ENCODE assay signal across 21 cellular contexts in genomic region chr7:76133164-76133775, GRCh38.
DNase-seq lines count a peak whose midpoint lies in the region; ATAC-seq and TF ChIP-seq lines count a peak whose summit lies in the region.
"Had no signal": no experiment of that assay in that cellular context is flagged by ENCODE, and none has a peak within 500 bp of the region (broad histone marks: within the 10 kb centered on the region; RNA-seq: fewer than 3 reads in every experiment).

No MANE protein-coding gene starts in this region.

- no peaks in the 10 kb centered on the region for H3K27me3 ChIP-seq in Karpas-422 (ENCODE audit: low read length)
- H3K27me3 ChIP-seq in right lobe of liver = no peaks in the 10 kb centered on the region

- no peaks in the 10 kb centered on the region for H3K9me2 ChIP-seq in Karpas-422 (replicated peaks; ENCODE audit: insufficient read depth, low read length)

- peak; percentile 62 for ATAC-seq in activated CD4-positive, alpha-beta T cell treated with anti-CD3 and anti-CD28 coated beads for 36 hours
- peak; percentile 50 to 63 (median 62) for ATAC-seq in right lobe of liver
- ATAC-seq: GM12878, GM23338, left cardiac atrium had no signal

- peak overlapping the region; percentile 33 for H3K4me3 Mint-ChIP-seq in activated CD4-positive, alpha-beta T cell treated with anti-CD3 and anti-CD28 coated beads for 36 hours
- H3K4me3 Mint-ChIP-seq: GM23338 had no signal

- intact Hi-C loops in activated CD4-positive, alpha-beta T cell treated with anti-CD3 and anti-CD28 coated beads for 36 hours (cut with DNase I, micrococcal nuclease) = loop anchor here (1.0 to 10.0 kb wide), 3 partner anchors 10 to 268 kb away; partner anchors contain the start of genes MDH2 (in 1 of the 2) and STYXL1 (in 1 of the 2)
- intact Hi-C loops in right lobe of liver (cut with DNase I) = no loop called here

- 44% methylated on average over 6 of the region's 7 CpGs for WGBS in right lobe of liver (ENCODE audit: insufficient coverage, low coverage, low lambda C conversion rate, missing lambda C conversion rate)

- H4K20me1 ChIP-seq in Karpas-422 (ENCODE audit: insufficient read depth, low read depth, low read length) = no peaks in the 10 kb centered on the region

- H3K36me3 ChIP-seq in Karpas-422 (ENCODE audit: insufficient read depth, low read length) (no peaks in the 10 kb centered on the region), right lobe of liver (no peaks in the 10 kb centered on the region)
- H3K36me3 ChIP-seq: transverse colon had no signal

- CTCF ChIA-PET in activated CD4-positive, alpha-beta T cell treated with anti-CD3 and anti-CD28 coated beads for 36 hours (lab: Charles Lee) = interaction anchor here (0.9 to 2.5 kb wide), 4 partner anchors 10 to 220 kb away, joined by 3 to 8 read pairs (median 4); no protein-coding TSS in a partner anchor

- H3K4me1 Mint-ChIP-seq in activated CD4-positive, alpha-beta T cell treated with anti-CD3 and anti-CD28 coated beads for 36 hours = peaks cover 34% of the 10 kb centered on the region
- H3K4me1 Mint-ChIP-seq: GM23338 had no signal

- no peak overlapping the region for H3K4me3 ChIP-seq in Karpas-422 (ENCODE audit: low read length)
- peak overlapping the region in 2 of 3 donors; percentile 46 to 55 for H3K4me3 ChIP-seq in right lobe of liver
- H3K4me3 ChIP-seq: GM12878, GM23338, skin epidermis, transverse colon had no signal

- H3K4me1 ChIP-seq in Karpas-422 (ENCODE audit: low read length) (peaks cover 3% of the 10 kb centered on the region), right lobe of liver (peaks cover 0 to 5% (median 0%) of the 10 kb centered on the region in 4 donors)
- H3K4me1 ChIP-seq: transverse colon had no signal

- TF ChIP-seq POLR2A in right lobe of liver (IDR thresholded peaks at IDR 0.05) = peak; percentile 62

- peak overlapping the region; percentile 67; the same call in 1 of the 2 replicates for H2AFZ ChIP-seq in Karpas-422 (ENCODE audit: low read length)
- H2AFZ ChIP-seq: GM23338 had no signal

- no peaks in the 10 kb centered on the region for H3K79me2 ChIP-seq in Karpas-422 (ENCODE audit: low read length)

- no peak for TF ChIP-seq CTCF in VCaP (conservative IDR thresholded peaks at IDR 0.05)
- TF ChIP-seq CTCF in right lobe of liver (IDR thresholded peaks at IDR 0.05) = no peak

- POLR2A ChIA-PET in activated CD4-positive, alpha-beta T cell treated with anti-CD3 and anti-CD28 coated beads for 36 hours (lab: Charles Lee) = no interaction called here

- H3K9me3 ChIP-seq in Karpas-422 (ENCODE audit: low read length) (no peaks in the 10 kb centered on the region), right lobe of liver (no peaks in the 10 kb centered on the region)
- H3K9me3 ChIP-seq: transverse colon had no signal

- H3K27ac ChIP-seq in Karpas-422 (ENCODE audit: low read length) (no peak overlapping the region), VCaP (peak overlapping the region; percentile 20), right lobe of liver (peak overlapping the region; percentile 16 to 84 (median 82))
- H3K27ac ChIP-seq: skin epidermis, transverse colon had no signal

- no peaks in the 10 kb centered on the region for H3K9me3 Mint-ChIP-seq in activated CD4-positive, alpha-beta T cell treated with anti-CD3 and anti-CD28 coated beads for 36 hours (ENCODE audit: low read depth)
- H3K9me3 Mint-ChIP-seq: GM23338 had no signal

- DNase-seq in activated CD4-positive, alpha-beta T cell treated with anti-CD3 and anti-CD28 coated beads for 36 hours = no peak
- no peak for DNase-seq in activated CD4-positive, alpha-beta T cell treated with anti-CD3 and anti-CD28 coated beads for 4 hours
- no peak for DNase-seq in Karpas-422
- no peak for DNase-seq in right lobe of liver
- no peak for DNase-seq in NCI-H2029 treated with DMSO at 0.1 percent for 48 hours (lab: John Stamatoyannopoulos, UW)
- no peak for DNase-seq in cortex of kidney (lab: John Stamatoyannopoulos, UW)
- DNase-seq in dermis blood vessel endothelial cell = no peak
- DNase-seq: 8988T; activated CD8-positive, alpha-beta memory T cell treated with anti-CD3 and anti-CD28 coated beads for 24 hours; central memory CD4-positive, alpha-beta T cell; left cardiac atrium; NCI-H2081; NCI-H748 treated with DMSO at 0.1 percent for 48 hours; posterior cingulate gyrus; stimulated activated CD4-positive, alpha-beta T cell treated with anti-CD3 and anti-CD28 coated beads, Interleukin-4, amount 100 ng/mL, for 4 hours; T-helper 9 cell; transverse colon had no signal

- no peak overlapping the region for H3K4me2 ChIP-seq in Karpas-422 (ENCODE audit: low read depth, low read length, poor library complexity, severe bottlenecking)
- H3K4me2 ChIP-seq: GM23338 had no signal

- peak overlapping the region; percentile 64 for H3K27ac Mint-ChIP-seq in activated CD4-positive, alpha-beta T cell treated with anti-CD3 and anti-CD28 coated beads for 36 hours
- H3K27ac Mint-ChIP-seq: GM23338 had no signal

- H3K27me3 Mint-ChIP-seq in activated CD4-positive, alpha-beta T cell treated with anti-CD3 and anti-CD28 coated beads for 36 hours = no peaks in the 10 kb centered on the region

- no peaks in the 10 kb centered on the region for H3K36me3 Mint-ChIP-seq in activated CD4-positive, alpha-beta T cell treated with anti-CD3 and anti-CD28 coated beads for 36 hours (ENCODE audit: low read depth)

- no peak overlapping the region; the same call in 1 of the 2 replicates for H3K9ac ChIP-seq in Karpas-422 (ENCODE audit: low read length)

Comparison
In these comparisons a context has a peak if more than half of its experiments do, and no peak if none do; other contexts are left out.
1. intact Hi-C loops: an anchor here in activated CD4-positive, alpha-beta T cell treated with anti-CD3 and anti-CD28 coated beads for 36 hours (1.0 to 10.0 kb wide); none called in right lobe of liver.